ENCODE assay signal across 8 cellular contexts in the genomic region with DNA sequence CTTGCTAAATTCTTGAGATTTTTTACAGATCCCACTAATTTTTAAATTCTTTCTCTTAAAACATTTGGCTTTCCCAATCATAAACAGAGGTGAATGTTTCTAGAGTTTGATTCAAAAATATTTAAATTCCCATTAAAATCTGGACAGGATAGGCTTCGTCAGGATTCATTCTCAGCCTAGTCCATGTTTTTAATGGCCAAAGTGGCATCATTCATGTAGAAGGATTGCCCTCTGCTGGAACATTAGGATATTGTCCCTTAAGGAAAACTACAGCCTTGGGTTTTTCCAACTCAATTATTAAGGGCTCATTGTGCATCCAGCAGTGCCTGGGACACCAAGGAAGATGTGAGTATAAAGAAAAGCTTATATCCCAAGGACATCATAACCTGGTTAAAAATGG.
DNase-seq lines count a peak whose midpoint lies in the region; ATAC-seq, FAIRE-seq and TF ChIP-seq lines count a peak whose summit lies in the region.

No MANE protein-coding gene starts in this region.

- H3K4me3 Mint-ChIP-seq in activated CD4-positive, alpha-beta T cell treated with anti-CD3 and anti-CD28 coated beads, Interleukin-2, amount 10 ng/mL, durations not matched to agents 24 days and 14 days, result no peak overlapping the region

- no peaks in the 10 kb centered on the region for H3K9me3 ChIP-seq in cardiac muscle cell (ENCODE audit: low read depth)

- intact Hi-C loops in Right ventricle myocardium inferior (cut with DNase I), result loop anchor here (5.0 kb wide), 1 partner anchor 70 kb away; no protein-coding TSS in a partner anchor
- intact Hi-C loops in activated CD4-positive, alpha-beta T cell treated with anti-CD3 and anti-CD28 coated beads, Interleukin-2, amount 10 ng/mL, durations not matched to agents 24 days and 14 days (cut with micrococcal nuclease), result loop anchor here (5.0 kb wide), 1 partner anchor 70 kb away; no protein-coding TSS in a partner anchor

- H3K36me3 Mint-ChIP-seq in activated CD4-positive, alpha-beta T cell treated with anti-CD3 and anti-CD28 coated beads, Interleukin-2, amount 10 ng/mL, durations not matched to agents 24 days and 14 days (ENCODE audit: low read depth), result no peaks in the 10 kb centered on the region

- H3K27ac Mint-ChIP-seq in activated CD4-positive, alpha-beta T cell treated with anti-CD3 and anti-CD28 coated beads, Interleukin-2, amount 10 ng/mL, durations not matched to agents 24 days and 14 days, result no peak overlapping the region

- no peak overlapping the region for H3K4me3 ChIP-seq in cardiac muscle cell
- no peak overlapping the region for H3K4me3 ChIP-seq in bronchial epithelial cell (ENCODE audit: low read depth, low read length)

- peaks cover 2% of the 10 kb centered on the region for H3K27me3 Mint-ChIP-seq in activated CD4-positive, alpha-beta T cell treated with anti-CD3 and anti-CD28 coated beads, Interleukin-2, amount 10 ng/mL, durations not matched to agents 24 days and 14 days

- peaks cover 24% of the 10 kb centered on the region for H3K36me3 ChIP-seq in cardiac muscle cell
- H3K36me3 ChIP-seq in bronchial epithelial cell (ENCODE audit: control insufficient read depth, insufficient read depth, low read length), result peaks cover 4% of the 10 kb centered on the region

- H3K4me1 ChIP-seq in cardiac muscle cell (ENCODE audit: low read depth), result peaks cover 18% of the 10 kb centered on the region

- TF ChIP-seq CTCF in cardiac muscle cell (IDR thresholded peaks at IDR 0.05; ENCODE audit: low read depth, low read length) (peak; percentile 63), bronchial epithelial cell (IDR thresholded peaks at IDR 0.05; ENCODE audit: insufficient read depth, low read length, severe bottlenecking) (peak; percentile 61)

- no peaks in the 10 kb centered on the region for H3K9me3 Mint-ChIP-seq in activated CD4-positive, alpha-beta T cell treated with anti-CD3 and anti-CD28 coated beads, Interleukin-2, amount 10 ng/mL, durations not matched to agents 24 days and 14 days

- H3K27ac ChIP-seq in cardiac muscle cell, result no peak overlapping the region

- no peak for FAIRE-seq in bronchial epithelial cell (lab: Jason Lieb, UNC)

- ATAC-seq in Right ventricle myocardium inferior, result no peak
- peak; percentile 94 for ATAC-seq in left lobe of liver
- ATAC-seq in HG03097 (IDR thresholded peaks at IDR 0.05; ENCODE audit: low FRiP score, unreplicated experiment), result no peak
- no peak for ATAC-seq in HG03045 (IDR thresholded peaks at IDR 0.05; ENCODE audit: unreplicated experiment)

- DNase-seq in cardiac muscle cell (ENCODE audit: low read depth in 1 of 2, low spot score in 1 of 2) (peak; percentile 58 to 77), Right ventricle myocardium inferior (ENCODE audit: missing footprints) (no peak), NCI-H2227 treated with DMSO at 0.1 percent for 48 hours (lab: John Stamatoyannopoulos, UW) (peak; percentile 38), bronchial epithelial cell (ENCODE audit: low read depth) (peak; percentile 66), left lobe of liver (ENCODE audit: low spot score) (no peak)
- DNase-seq in activated CD4-positive, alpha-beta T cell treated with anti-CD3 and anti-CD28 coated beads, Interleukin-2, amount 10 ng/mL, durations not matched to agents 24 days and 14 days, result no peak

- peaks cover 4% of the 10 kb centered on the region for H3K4me1 Mint-ChIP-seq in activated CD4-positive, alpha-beta T cell treated with anti-CD3 and anti-CD28 coated beads, Interleukin-2, amount 10 ng/mL, durations not matched to agents 24 days and 14 days

- no peaks in the 10 kb centered on the region for H3K27me3 ChIP-seq in cardiac muscle cell
- H3K27me3 ChIP-seq in bronchial epithelial cell (ENCODE audit: control insufficient read depth, insufficient read depth, low read length), result no peaks in the 10 kb centered on the region

Comparison
In these comparisons a context has a peak if more than half of its experiments do, and no peak if none do; other contexts are left out.
1. DNase-seq: peak in cardiac muscle cell (2 of 2), NCI-H2227 treated with DMSO at 0.1 percent for 48 hours (single experiment) and bronchial epithelial cell (single experiment); none in Right ventricle myocardium inferior (single experiment), left lobe of liver (single experiment) and activated CD4-positive, alpha-beta T cell treated with anti-CD3 and anti-CD28 coated beads, Interleukin-2, amount 10 ng/mL, durations not matched to agents 24 days and 14 days (single experiment).